Comparison of ENCODE assay signal across 11 cellular contexts in genomic region chr15:75167588-75168076, GRCh38. TPM values are rescaled to one million over a fixed set of nuclear protein-coding genes. Genes with fewer than 3 reads are reported as not detected.
DNase-seq lines count a peak whose midpoint lies in the region; ATAC-seq and TF ChIP-seq lines count a peak whose summit lies in the region.
"Had no signal": no experiment of that assay in that cellular context is flagged by ENCODE, and none has a peak within 500 bp of the region (broad histone marks: within the 10 kb centered on the region; RNA-seq: fewer than 3 reads in every experiment).

No MANE protein-coding gene starts in this region.

- TF ChIP-seq POLR2A in erythroblast (IDR thresholded peaks at IDR 0.05; ENCODE audit: low read length) = peak; percentile 33

- H4K20me1 ChIP-seq in GM23338 (replicated peaks; ENCODE audit: insufficient read depth) = no peaks in the 10 kb centered on the region

- no peak overlapping the region for H3K27ac ChIP-seq in GM23338 (ENCODE audit: low read depth)

- no peak overlapping the region for H3K27ac Mint-ChIP-seq in GM23338

- peaks cover 9% of the 10 kb centered on the region for H3K4me1 Mint-ChIP-seq in GM23338

- H3K9me2 ChIP-seq in GM23338 (ENCODE audit: insufficient read depth) = no peaks in the 10 kb centered on the region

- H3K9me3 Mint-ChIP-seq in GM23338 = peaks cover 24% of the 10 kb centered on the region

- peaks cover 9% of the 10 kb centered on the region for H3K4me1 ChIP-seq in GM23338 (ENCODE audit: insufficient read depth)
- H3K4me1 ChIP-seq: BE2C had no signal

- no peak overlapping the region for H3K4me3 Mint-ChIP-seq in GM23338

- H3K36me3 Mint-ChIP-seq in GM23338 (ENCODE audit: low read depth) = peaks cover 18% of the 10 kb centered on the region; the same call in 2 of the 3 replicates

- no peaks in the 10 kb centered on the region for H3K79me2 ChIP-seq in GM23338 (replicated peaks; ENCODE audit: insufficient read depth)

- H3K4me2 ChIP-seq in GM23338 = no peak overlapping the region

- peaks cover 6% of the 10 kb centered on the region; the same call in 1 of the 2 replicates for H3K36me3 ChIP-seq in GM23338 (ENCODE audit: insufficient read depth)
- H3K36me3 ChIP-seq: BE2C had no signal

- ATAC-seq in GM23338 (no peak), GM19452 (IDR thresholded peaks at IDR 0.05; ENCODE audit: unreplicated experiment) (no peak)

- TF ChIP-seq CTCF in GM23338 (conservative IDR thresholded peaks at IDR 0.05; ENCODE audit: low read depth in 2 of 2) = no peak

- H2AFZ ChIP-seq in GM23338 = no peak overlapping the region

- peak; percentile 19 to 29 (median 29) for DNase-seq in stimulated activated CD4-positive, alpha-beta T cell treated with anti-CD3 and anti-CD28 coated beads, Interleukin-12 subunit alpha, Interleukin-12 subunit beta, amount 100 ng/mL, for 48 hours (ENCODE audit: low read depth in 2 of 3, low spot score in 1 of 3)
- no peak for DNase-seq in stimulated activated CD4-positive, alpha-beta T cell treated with anti-CD3 and anti-CD28 coated beads, Interleukin-4, amount 100 ng/mL, for 4 hours
- DNase-seq in T1000 (lab: John Stamatoyannopoulos, UW) (peak; percentile 51), erythroblast (lab: John Stamatoyannopoulos, UW) (peak; percentile 72 to 87), GM23338 (ENCODE audit: low spot score) (no peak), NCI-H146 treated with DMSO at 0.1 percent for 48 hours (lab: John Stamatoyannopoulos, UW; ENCODE audit: unreplicated experiment) (no peak)
- peak; percentile 11 to 25 for DNase-seq in stimulated activated CD8-positive, alpha-beta memory T cell treated with anti-CD3 and anti-CD28 coated beads, Interleukin-15, amount 100 ng/mL, for 48 hours (ENCODE audit: low read depth in 2 of 2)
- DNase-seq: BE2C, GOT3, midbrain had no signal

- no peaks in the 10 kb centered on the region for H3F3A ChIP-seq in GM23338 (replicated peaks; ENCODE audit: low read depth)

- no peak overlapping the region for H3K4me3 ChIP-seq in GM23338

- H3K27me3 ChIP-seq in GM23338 (ENCODE audit: insufficient read depth) = no peaks in the 10 kb centered on the region
- H3K27me3 ChIP-seq: BE2C had no signal

- peaks cover 12% of the 10 kb centered on the region for H3K27me3 Mint-ChIP-seq in GM23338 (ENCODE audit: insufficient read depth, low read depth, poor library complexity)

TF ChIP-seq in GM23338, 12 proteins besides CTCF, POLR2A, EP300 and RAD21:
- TF ChIP-seq JUNB (IDR thresholded peaks at IDR 0.05; ENCODE audit: unreplicated experiment) = no peak
- TF ChIP-seq ZNF331 (CRISPR knock-in tag; IDR thresholded peaks at IDR 0.05; ENCODE audit: low read depth) = no peak
- TF ChIP-seq ETS1 (IDR thresholded peaks at IDR 0.05) = no peak

RNA-seq across cellular contexts. Expression of gene C15orf39, which starts 34.0 kb away (rescaled TPM):
- 48.5 and 54.1 TPM in 2 replicates for total RNA-seq in GM23338 (2014; rRNA removed; shearing (Covaris generic))
- 13.4 and 13.9 TPM in 2 replicates for polyA plus RNA-seq in GM23338 (2016; fragmentation: Nextera tagmentation; extraction: Ambion mirVana)

Comparison
In these comparisons a context has a peak if more than half of its experiments do, and no peak if none do; other contexts are left out.
1. DNase-seq: peak in stimulated activated CD4-positive, alpha-beta T cell treated with anti-CD3 and anti-CD28 coated beads, Interleukin-12 subunit alpha, Interleukin-12 subunit beta, amount 100 ng/mL, for 48 hours (3 of 3), T1000 (single experiment), erythroblast (2 of 2) and stimulated activated CD8-positive, alpha-beta memory T cell treated with anti-CD3 and anti-CD28 coated beads, Interleukin-15, amount 100 ng/mL, for 48 hours (2 of 2); none in stimulated activated CD4-positive, alpha-beta T cell treated with anti-CD3 and anti-CD28 coated beads, Interleukin-4, amount 100 ng/mL, for 4 hours (0 of 2), GM23338 (single experiment) and NCI-H146 treated with DMSO at 0.1 percent for 48 hours (single experiment).